9 cellular contexts compared by ENCODE assay signal in genomic region chr6:154370545-154370944, GRCh38. TPM values are rescaled to one million over a fixed set of nuclear protein-coding genes. Genes with fewer than 3 reads are reported as not detected.
DNase-seq lines count a peak whose midpoint lies in the region; ATAC-seq, FAIRE-seq and TF ChIP-seq lines count a peak whose summit lies in the region.
"Had no signal": no experiment of that assay in that cellular context is flagged by ENCODE, and none has a peak within 500 bp of the region (broad histone marks: within the 10 kb centered on the region; RNA-seq: fewer than 3 reads in every experiment).

No MANE protein-coding gene starts in this region.

- H3K4me3 ChIP-seq in RWPE2 (ENCODE audit: severe bottlenecking) (no peak overlapping the region), aorta (ENCODE audit: low read length in 2 of 2) (no peak overlapping the region)
- H3K4me3 ChIP-seq: SJCRH30 had no signal

- 3 to 4% methylated on average over 4 of the region's 4 CpGs for WGBS in aorta, 2 donors

- H3K9me3 ChIP-seq in RWPE2 (ENCODE audit: severe bottlenecking) (no peaks in the 10 kb centered on the region), aorta (ENCODE audit: control insufficient read depth, low read length) (no peaks in the 10 kb centered on the region)
- H3K9me3 ChIP-seq: SJCRH30 had no signal

- peaks cover 25% of the 10 kb centered on the region for H3K4me1 Mint-ChIP-seq in activated T-cell treated with anti-CD3 and anti-CD28 coated beads, Interleukin-2, amount 50 U/mL, for 72 hours (ENCODE audit: low read depth)

- H3K27me3 ChIP-seq in RWPE2 (ENCODE audit: insufficient read depth, poor library complexity, severe bottlenecking), result no peaks in the 10 kb centered on the region
- no peaks in the 10 kb centered on the region for H3K27me3 ChIP-seq in aorta (ENCODE audit: control insufficient read depth in 1 of 2, insufficient read depth in 2 of 2, low read length in 1 of 2)
- H3K27me3 ChIP-seq: SJCRH30 had no signal

- peak; percentile 55 for TF ChIP-seq CTCF in RWPE2 (IDR thresholded peaks at IDR 0.05; ENCODE audit: poor library complexity, severe bottlenecking)

- H3K36me3 Mint-ChIP-seq in activated T-cell treated with anti-CD3 and anti-CD28 coated beads, Interleukin-2, amount 50 U/mL, for 72 hours (ENCODE audit: insufficient read depth in 2 of 2), result no peaks in the 10 kb centered on the region

- H3K27ac Mint-ChIP-seq in activated T-cell treated with anti-CD3 and anti-CD28 coated beads, Interleukin-2, amount 50 U/mL, for 72 hours, result no peak overlapping the region

- no peak overlapping the region for H3K27ac ChIP-seq in RWPE2 (ENCODE audit: poor library complexity, severe bottlenecking)
- no peak overlapping the region for H3K27ac ChIP-seq in aorta (ENCODE audit: low read depth in 1 of 2, low read length in 2 of 2)
- H3K27ac ChIP-seq: SJCRH30 had no signal

- H3K36me3 ChIP-seq in RWPE2 (ENCODE audit: low read depth), result no peaks in the 10 kb centered on the region
- H3K36me3 ChIP-seq in aorta (ENCODE audit: control insufficient read depth in 1 of 2, insufficient read depth in 2 of 2, low read length in 1 of 2), result no peaks in the 10 kb centered on the region
- H3K36me3 ChIP-seq: SJCRH30 had no signal

- H3K4me3 Mint-ChIP-seq in activated T-cell treated with anti-CD3 and anti-CD28 coated beads, Interleukin-2, amount 50 U/mL, for 72 hours, result no peak overlapping the region

- TF ChIP-seq POLR2A in GM12891 (IDR thresholded peaks at IDR 0.05; ENCODE audit: low read depth, low read length), result no peak

- H3K27me3 Mint-ChIP-seq in activated T-cell treated with anti-CD3 and anti-CD28 coated beads, Interleukin-2, amount 50 U/mL, for 72 hours (ENCODE audit: low read depth), result peaks cover 15% of the 10 kb centered on the region

- peak; percentile 59 for ATAC-seq in HG03103 (IDR thresholded peaks at IDR 0.05; ENCODE audit: low read depth, unreplicated experiment)
- no peak for ATAC-seq in RWPE2 (ENCODE audit: low read depth)
- no peak for ATAC-seq in activated T-cell treated with anti-CD3 and anti-CD28 coated beads, Interleukin-2, amount 50 U/mL, for 72 hours (replicated peaks in 1 of 2)
- no peak for ATAC-seq in aorta (ENCODE audit: low FRiP score)

- FAIRE-seq in GM12891 (lab: Jason Lieb, UNC), result peak; percentile 56

- intact Hi-C loops in aorta (cut with DNase I), result no loop called here

- no peaks in the 10 kb centered on the region for H3K9me3 Mint-ChIP-seq in activated T-cell treated with anti-CD3 and anti-CD28 coated beads, Interleukin-2, amount 50 U/mL, for 72 hours

- peaks cover 12% of the 10 kb centered on the region for H3K4me1 ChIP-seq in RWPE2 (ENCODE audit: insufficient read depth, poor library complexity, severe bottlenecking)
- peaks cover 0 to 1% of the 10 kb centered on the region in 2 donors for H3K4me1 ChIP-seq in aorta (ENCODE audit: control insufficient read depth in 1 of 2, insufficient read depth in 2 of 2, low read length in 2 of 2)

- DNase-seq in Ammon's horn (ENCODE audit: low spot score) (peak; percentile 78), GM12891 (ENCODE audit: insufficient read length, low spot score) (no peak), RWPE2 (ENCODE audit: low spot score) (no peak), globus pallidus (ENCODE audit: low spot score) (peak; percentile 57), stromal cell of bone marrow (ENCODE audit: low read depth) (peak; percentile 45), aorta (no peak)
- DNase-seq in activated T-cell treated with anti-CD3 and anti-CD28 coated beads, Interleukin-2, amount 50 U/mL, for 72 hours, result no peak

TF ChIP-seq in GM12891, 5 proteins besides CTCF, POLR2A, EP300 and RAD21:
- TF ChIP-seq PAX5 (IDR thresholded peaks at IDR 0.05; ENCODE audit: insufficient read depth, low read length, severe bottlenecking) (no peak), POU2F2 (IDR thresholded peaks at IDR 0.05; ENCODE audit: low read depth, low read length) (no peak), TAF1 (IDR thresholded peaks at IDR 0.05; ENCODE audit: low read depth, low read length) (no peak), SPI1 (IDR thresholded peaks at IDR 0.05; ENCODE audit: low read depth, low read length) (no peak), POLR2AphosphoS5 (IDR thresholded peaks at IDR 0.05; ENCODE audit: low read depth, low read length) (no peak)

RNA-seq across cellular contexts. Expression of gene IPCEF1, which starts 13.9 kb away (rescaled TPM):
- polyA plus RNA-seq in GM12891 (2012; ENCODE audit: low read depth, missing spikeins), result 0.46 TPM
- total RNA-seq in activated T-cell treated with anti-CD3 and anti-CD28 coated beads, Interleukin-2, amount 50 U/mL, for 72 hours, result 10 to 100 TPM; 17.6 to 20.4 TPM
- 1 to 10 TPM; 3.7 to 4.7 TPM for total RNA-seq in aorta
- polyA plus RNA-seq in aorta, result 1 to 10 TPM; 1.8 to 1.9 TPM

Comparison
In these comparisons a context has a peak if more than half of its experiments do, and no peak if none do; other contexts are left out.
1. DNase-seq: peak in Ammon's horn (single experiment), globus pallidus (single experiment) and stromal cell of bone marrow (single experiment); none in GM12891 (single experiment), RWPE2 (single experiment), activated T-cell treated with anti-CD3 and anti-CD28 coated beads, Interleukin-2, amount 50 U/mL, for 72 hours (0 of 2) and aorta (0 of 2).